In the genomic region with DNA sequence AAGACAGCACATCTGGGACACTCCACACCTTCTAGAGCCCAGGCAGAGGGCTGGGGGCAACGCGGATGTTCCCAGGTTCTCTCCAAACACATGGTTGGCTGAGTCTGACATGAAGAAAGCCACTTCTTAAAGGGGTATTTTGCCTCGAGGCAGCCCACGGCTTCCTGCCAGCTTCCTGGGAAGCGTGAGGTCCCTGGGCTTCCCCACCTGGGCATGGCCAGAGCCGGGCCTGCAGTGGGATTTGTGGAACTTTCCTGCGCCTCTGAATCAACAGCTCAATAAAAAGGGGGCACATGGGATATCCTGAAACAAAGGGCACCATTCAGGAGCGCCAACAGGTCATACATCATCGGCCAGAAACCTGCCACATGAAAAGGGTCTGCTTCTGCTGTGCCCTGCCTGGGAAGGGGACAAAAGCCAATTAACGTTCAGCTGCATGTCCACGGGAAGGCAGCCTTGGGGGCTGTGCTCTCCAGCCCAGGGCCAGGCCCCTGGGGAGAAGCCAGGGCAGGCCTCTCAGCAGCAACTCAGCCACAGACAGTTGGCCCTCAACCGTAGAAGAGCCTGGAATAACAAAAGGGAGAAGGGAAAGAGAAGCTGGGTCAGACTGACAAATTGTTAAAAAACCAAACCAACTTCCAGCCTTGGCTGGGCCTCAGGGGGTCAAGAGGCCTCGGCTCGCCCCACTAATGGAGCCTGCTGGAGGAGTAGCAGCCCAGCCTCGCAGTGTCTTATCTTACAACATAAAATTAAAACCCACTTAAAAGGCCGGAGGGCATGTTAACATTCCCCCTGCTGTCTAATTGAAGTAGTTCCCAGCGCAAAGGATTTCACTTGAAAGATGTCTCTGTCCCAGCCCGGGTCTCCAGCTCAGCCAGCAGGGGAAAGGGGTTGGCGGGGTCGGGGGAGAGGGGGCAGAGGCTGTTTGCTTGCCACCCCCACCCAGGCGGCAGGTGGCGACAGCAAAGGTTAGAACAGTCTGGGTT, we compare ENCODE assay signal across 17 cellular contexts. TPM values are rescaled to one million over a fixed set of nuclear protein-coding genes. Genes with fewer than 3 reads are reported as not detected.
DNase-seq lines count a peak whose midpoint lies in the region; ATAC-seq and TF ChIP-seq lines count a peak whose summit lies in the region.
"Had no signal": no experiment of that assay in that cellular context is flagged by ENCODE, and none has a peak within 500 bp of the region (broad histone marks: within the 10 kb centered on the region; RNA-seq: fewer than 3 reads in every experiment).

No MANE protein-coding gene starts in this region.

- 68 to 79% (median 77%) methylated on average over 13 to 22 of the region's 22 CpGs for WGBS in stomach, 5 donors

- ATAC-seq in left lobe of liver (no peak), GM19324 (IDR thresholded peaks at IDR 0.05; ENCODE audit: low FRiP score, unreplicated experiment) (no peak)
- ATAC-seq: A549, heart right ventricle had no signal

- TF ChIP-seq POLR2A in stomach (IDR thresholded peaks at IDR 0.05), result no peak

- no peak overlapping the region for H3K4me3 ChIP-seq in stomach
- H3K4me3 ChIP-seq: A549, heart right ventricle, ovary had no signal

- no peaks in the 10 kb centered on the region for H3K9me3 ChIP-seq in stomach
- H3K9me3 ChIP-seq: A549, heart right ventricle, ovary had no signal

- DNase-seq in NCI-H748 (lab: John Stamatoyannopoulos, UW; ENCODE audit: unreplicated experiment), result peak; percentile 23
- DNase-seq in NCI-H748 treated with DMSO at 0.1 percent for 48 hours (lab: John Stamatoyannopoulos, UW), result no peak
- peak; percentile 45 for DNase-seq in SK-MEL-5 (ENCODE audit: low read depth, low spot score)
- peak; percentile 35 for DNase-seq in left lobe of liver (ENCODE audit: low spot score)
- DNase-seq in stomach, result peak; percentile 14
- no peak for DNase-seq in NOMO-1 treated with dmso at 0.1 percent for 144 hours (lab: John Stamatoyannopoulos, UW; ENCODE audit: unreplicated experiment)
- DNase-seq in activated gamma-delta T cell treated with Interleukin-2 at 50 U/mL for 16 hours, result no peak
- DNase-seq: activated CD4-positive, alpha-beta memory T cell treated with anti-CD3 and anti-CD28 coated beads for 36 hours; heart right ventricle; NCI-H446; ovary; RPMI8226; stimulated activated CD4-positive, alpha-beta T cell treated with anti-CD3 and anti-CD28 coated beads, Interleukin-15, amount 100 ng/mL, for 24 hours had no signal

- intact Hi-C loops in stomach (cut with DNase I; ENCODE audit: low total_unique reads), result no loop called here

- peaks cover 0 to 4% (median 2%) of the 10 kb centered on the region in 4 donors for H3K4me1 ChIP-seq in stomach
- H3K4me1 ChIP-seq: heart right ventricle had no signal

- no peak overlapping the region for H3K27ac ChIP-seq in stomach
- H3K27ac ChIP-seq: A549, heart right ventricle, ovary had no signal

- no peaks in the 10 kb centered on the region for H3K36me3 ChIP-seq in stomach
- H3K36me3 ChIP-seq: heart right ventricle, ovary had no signal

- no peak for TF ChIP-seq CTCF in stomach (IDR thresholded peaks at IDR 0.05)

- H3K27me3 ChIP-seq in stomach, result peaks cover 0 to 9% (median 0%) of the 10 kb centered on the region in 3 donors
- H3K27me3 ChIP-seq: ovary had no signal

- no peak for TF ChIP-seq EP300 in stomach (IDR thresholded peaks at IDR 0.05)

- in situ Hi-C loops in SK-MEL-5 (cut with HindIII; ENCODE audit: low pct_unique_long_range_greater_than_20kb, low sequenced_read_pairs), result no loop called here

RNA-seq across cellular contexts. Expression of gene TBX4, which starts 34.2 kb away (rescaled TPM):
- total RNA-seq in SK-MEL-5 (2014; rRNA removed; shearing (Covaris generic)), result not detected in 2 replicates
- not detected in 2 replicates for polyA plus RNA-seq in SK-MEL-5 (2015; cell fraction: cytosol; rRNA removed)
- 2.0 TPM in 1 of 2 replicates, not detected in the other for polyA plus RNA-seq in SK-MEL-5 (2015; cell fraction: nucleus; rRNA removed)
- total RNA-seq in left lobe of liver (not detected), stomach (under 1 TPM in 1 of 5 donors, not detected in 4; 0.73 TPM)
- polyA plus RNA-seq in stomach, result under 1 TPM in 1 of 3 donors, not detected in 2; 0.08 TPM
- total RNA-seq: activated CD4-positive, alpha-beta memory T cell treated with anti-CD3 and anti-CD28 coated beads for 36 hours; bronchial epithelial cell; endothelial cell of umbilical vein; heart right ventricle had no signal
- polyA plus RNA-seq: endothelial cell of umbilical vein, ovary had no signal

Comparison
In these comparisons a context has a peak if more than half of its experiments do, and no peak if none do; other contexts are left out.
1. DNase-seq: peak in NCI-H748 (single experiment), SK-MEL-5 (single experiment), left lobe of liver (single experiment) and stomach (single experiment); none in NCI-H748 treated with DMSO at 0.1 percent for 48 hours (single experiment), NOMO-1 treated with dmso at 0.1 percent for 144 hours (single experiment) and activated gamma-delta T cell treated with Interleukin-2 at 50 U/mL for 16 hours (single experiment).